Comparison of ENCODE assay signal across 8 cellular contexts in the genomic region with DNA sequence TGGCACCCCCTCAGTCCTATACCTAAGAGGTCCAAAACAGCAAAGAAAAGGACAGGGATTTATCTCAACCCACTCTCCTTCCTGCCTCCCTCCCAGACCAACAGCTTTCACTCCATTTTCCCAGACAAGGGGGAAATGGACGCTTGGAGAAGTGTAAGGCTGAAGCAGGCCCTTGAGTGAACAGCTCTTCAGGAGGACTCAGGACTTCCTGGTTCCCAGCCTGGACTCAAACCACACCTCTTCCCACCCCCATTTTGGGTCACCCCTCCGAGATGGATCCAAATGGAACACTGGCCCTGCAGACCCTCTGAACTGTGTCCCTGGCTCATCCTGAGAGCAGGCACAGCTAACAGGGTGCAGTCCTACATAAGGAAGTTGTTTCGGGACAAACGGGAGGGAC. TPM values are rescaled to one million over a fixed set of nuclear protein-coding genes. Genes with fewer than 3 reads are reported as not detected.
DNase-seq lines count a peak whose midpoint lies in the region; ATAC-seq and TF ChIP-seq lines count a peak whose summit lies in the region.

No MANE protein-coding gene starts in this region.

- H3K4me1 Mint-ChIP-seq in dendritic cell treated with granulocyte-macrophage colony-stimulating factor and Interleukin-4, amounts not matched to agents 40 ng/mL and 50 ng/mL, for 4 days (ENCODE audit: low read depth), result peaks cover 55% of the 10 kb centered on the region
- peaks cover 50% of the 10 kb centered on the region for H3K4me1 Mint-ChIP-seq in neural crest cell

- H3K4me3 Mint-ChIP-seq in dendritic cell treated with granulocyte-macrophage colony-stimulating factor and Interleukin-4, amounts not matched to agents 40 ng/mL and 50 ng/mL, for 4 days, result peak overlapping the region; percentile 95
- H3K4me3 Mint-ChIP-seq in neural crest cell, result peak overlapping the region; percentile 79

- no peaks in the 10 kb centered on the region for H3K9me3 Mint-ChIP-seq in dendritic cell treated with granulocyte-macrophage colony-stimulating factor and Interleukin-4, amounts not matched to agents 40 ng/mL and 50 ng/mL, for 4 days
- no peaks in the 10 kb centered on the region for H3K9me3 Mint-ChIP-seq in neural crest cell

- intact Hi-C loops in dendritic cell treated with granulocyte-macrophage colony-stimulating factor and Interleukin-4, amounts not matched to agents 40 ng/mL and 50 ng/mL, for 4 days (cut with micrococcal nuclease), result loop anchor here (2.0 kb wide), 1 partner anchor 39 kb away; the partner anchor contains the start of gene PRKAG1

- DNase-seq in DMS53 (lab: John Stamatoyannopoulos, UW) (peak; percentile 65), NCI-H2029 treated with DMSO at 0.1 percent for 48 hours (lab: John Stamatoyannopoulos, UW) (peak; percentile 47), neural crest cell (ENCODE audit: low read depth, low spot score) (no peak), nucleus accumbens (lab: John Stamatoyannopoulos, UW) (no peak)

- H3K36me3 Mint-ChIP-seq in dendritic cell treated with granulocyte-macrophage colony-stimulating factor and Interleukin-4, amounts not matched to agents 40 ng/mL and 50 ng/mL, for 4 days (ENCODE audit: low read depth), result peaks cover 63% of the 10 kb centered on the region
- peaks cover 3% of the 10 kb centered on the region for H3K36me3 Mint-ChIP-seq in neural crest cell (ENCODE audit: low read depth)

- H3K27ac Mint-ChIP-seq in dendritic cell treated with granulocyte-macrophage colony-stimulating factor and Interleukin-4, amounts not matched to agents 40 ng/mL and 50 ng/mL, for 4 days, result peak overlapping the region; percentile 98
- H3K27ac Mint-ChIP-seq in neural crest cell (ENCODE audit: unreplicated experiment), result peak overlapping the region; percentile 44

- no peaks in the 10 kb centered on the region for H3K27me3 Mint-ChIP-seq in dendritic cell treated with granulocyte-macrophage colony-stimulating factor and Interleukin-4, amounts not matched to agents 40 ng/mL and 50 ng/mL, for 4 days
- H3K27me3 Mint-ChIP-seq in neural crest cell (ENCODE audit: low read depth), result no peaks in the 10 kb centered on the region

- no peak for ATAC-seq in GM19351 (IDR thresholded peaks at IDR 0.05; ENCODE audit: unreplicated experiment)
- no peak for ATAC-seq in HG03520 (IDR thresholded peaks at IDR 0.05; ENCODE audit: unreplicated experiment)
- ATAC-seq in GM21786 (IDR thresholded peaks at IDR 0.05; ENCODE audit: unreplicated experiment), result no peak

- no peak for TF ChIP-seq CTCF in neural crest cell (conservative IDR thresholded peaks at IDR 0.05)

RNA-seq across cellular contexts. Expression of gene KMT2D, which starts 2.7 kb away (rescaled TPM):
- total RNA-seq in neural crest cell, result 99.8 and 107 TPM in 2 replicates

RNA-seq across cellular contexts. Expression of gene RHEBL1, which starts 11.9 kb away (rescaled TPM):
- 1.2 and 2.1 TPM in 2 replicates for total RNA-seq in neural crest cell

RNA-seq across cellular contexts. Expression of gene DHH, which starts 36.7 kb away (rescaled TPM):
- total RNA-seq in neural crest cell, result 1.5 TPM in 2 replicates

RNA-seq across cellular contexts. Expression of gene PRKAG1, which starts 39.3 kb away (rescaled TPM):
- 58.5 and 61.9 TPM in 2 replicates for total RNA-seq in neural crest cell

RNA-seq across cellular contexts. Expression of gene LMBR1L, which starts 52.8 kb away (rescaled TPM):
- 101 TPM in 2 replicates for total RNA-seq in neural crest cell

Comparison
In these comparisons a context has a peak if more than half of its experiments do, and no peak if none do; other contexts are left out.
1. DNase-seq: peak in DMS53 (single experiment) and NCI-H2029 treated with DMSO at 0.1 percent for 48 hours (single experiment); none in neural crest cell (single experiment) and nucleus accumbens (0 of 56).